In genomic region chrX:153722704-153723350, GRCh38 we compare ENCODE assay signal across 8 cellular contexts. TPM values are rescaled to one million over a fixed set of nuclear protein-coding genes. Genes with fewer than 3 reads are reported as not detected.
DNase-seq lines count a peak whose midpoint lies in the region; ATAC-seq and TF ChIP-seq lines count a peak whose summit lies in the region.

No MANE protein-coding gene starts in this region.

- no peaks in the 10 kb centered on the region for H3K9me3 ChIP-seq in Karpas-422 (ENCODE audit: low read length)
- no peaks in the 10 kb centered on the region for H3K9me3 ChIP-seq in naive thymus-derived CD4-positive, alpha-beta T cell (ENCODE audit: control insufficient read depth in 2 of 3, low read length in 3 of 3)

- H3K9me3 Mint-ChIP-seq in CD14-positive monocyte (peaks cover 0 to 14% (median 3%) of the 10 kb centered on the region in 7 donors), chondrocyte (ENCODE audit: low read depth) (no peaks in the 10 kb centered on the region)
- no peaks in the 10 kb centered on the region for H3K9me3 Mint-ChIP-seq in naive thymus-derived CD4-positive, alpha-beta T cell

- peaks cover 12% of the 10 kb centered on the region for H3K36me3 ChIP-seq in Karpas-422 (ENCODE audit: insufficient read depth, low read length)
- peaks cover 0 to 28% (median 0%) of the 10 kb centered on the region in 3 experiments for H3K36me3 ChIP-seq in naive thymus-derived CD4-positive, alpha-beta T cell (ENCODE audit: control insufficient read depth in 2 of 3, insufficient read depth in 3 of 3, low read length in 3 of 3)

- TF ChIP-seq CTCF in CD14-positive monocyte (IDR thresholded peaks at IDR 0.05) (no peak), chondrocyte (IDR thresholded peaks at IDR 0.05) (no peak)

- H3K4me1 ChIP-seq in Karpas-422 (ENCODE audit: low read length) = peaks cover 42% of the 10 kb centered on the region
- peaks cover 10 to 28% of the 10 kb centered on the region in 2 donors for H3K4me1 ChIP-seq in naive thymus-derived CD4-positive, alpha-beta T cell (ENCODE audit: control insufficient read depth in 2 of 2, insufficient read depth in 2 of 2, low read length in 2 of 2)

- H3K9ac ChIP-seq in Karpas-422 (ENCODE audit: low read length) = peak overlapping the region; percentile 84

- H3K36me3 Mint-ChIP-seq in CD14-positive monocyte = peaks cover 24 to 35% of the 10 kb centered on the region in 2 donors
- H3K36me3 Mint-ChIP-seq in chondrocyte (ENCODE audit: low read depth) = no peaks in the 10 kb centered on the region
- H3K36me3 Mint-ChIP-seq in naive thymus-derived CD4-positive, alpha-beta T cell = peaks cover 0 to 19% (median 4%) of the 10 kb centered on the region in 5 donors

- H3K4me3 Mint-ChIP-seq in CD14-positive monocyte (peak overlapping the region; percentile 90), chondrocyte (ENCODE audit: unreplicated experiment) (peak overlapping the region; percentile 84)
- peak overlapping the region; percentile 75 to 95 (median 86) for H3K4me3 Mint-ChIP-seq in naive thymus-derived CD4-positive, alpha-beta T cell

- ATAC-seq in naive thymus-derived CD4-positive, alpha-beta T cell = no peak

- DNase-seq in CD14-positive monocyte (ENCODE audit: low spot score) (peak; percentile 60), Karpas-422 (no peak), chondrocyte (ENCODE audit: low spot score) (no peak), DMS 273 treated with DMSO at 0.1 percent for 48 hours (lab: John Stamatoyannopoulos, UW) (no peak), activated gamma-delta T cell treated with Interleukin-2 at 50 U/mL for 16 hours (no peak), NCI-H748 (lab: John Stamatoyannopoulos, UW; ENCODE audit: unreplicated experiment) (no peak), NCI-H1417 (lab: John Stamatoyannopoulos, UW) (no peak)
- no peak for DNase-seq in naive thymus-derived CD4-positive, alpha-beta T cell

- peak overlapping the region; percentile 65 for H3K27ac ChIP-seq in Karpas-422 (ENCODE audit: low read length)
- H3K27ac ChIP-seq in naive thymus-derived CD4-positive, alpha-beta T cell (ENCODE audit: low read depth, low read length) = peak overlapping the region; percentile 80

- CTCF ChIA-PET in naive thymus-derived CD4-positive, alpha-beta T cell (lab: Charles Lee) = no interaction called here

- H3K4me2 ChIP-seq in Karpas-422 (ENCODE audit: low read depth, low read length, poor library complexity, severe bottlenecking) = peak overlapping the region; percentile 83

- no peak overlapping the region for H2AFZ ChIP-seq in Karpas-422 (ENCODE audit: low read length)

- H3K4me1 Mint-ChIP-seq in CD14-positive monocyte (peaks cover 30% of the 10 kb centered on the region), chondrocyte (ENCODE audit: low read depth) (peaks cover 33% of the 10 kb centered on the region)
- H3K4me1 Mint-ChIP-seq in naive thymus-derived CD4-positive, alpha-beta T cell = peaks cover 9 to 43% (median 35%) of the 10 kb centered on the region in 7 donors

- H4K20me1 ChIP-seq in Karpas-422 (ENCODE audit: insufficient read depth, low read depth, low read length) = peaks cover 17% of the 10 kb centered on the region; the same call in 1 of the 2 replicates

- H3K27me3 Mint-ChIP-seq in CD14-positive monocyte (ENCODE audit: low read depth in 3 of 3) (peaks cover 0 to 15% (median 1%) of the 10 kb centered on the region in 3 donors), chondrocyte (ENCODE audit: low read depth) (no peaks in the 10 kb centered on the region)
- no peaks in the 10 kb centered on the region for H3K27me3 Mint-ChIP-seq in naive thymus-derived CD4-positive, alpha-beta T cell

- H3K9me2 ChIP-seq in Karpas-422 (replicated peaks; ENCODE audit: insufficient read depth, low read length) = no peaks in the 10 kb centered on the region

- H3K79me2 ChIP-seq in Karpas-422 (ENCODE audit: low read length) = peaks cover 24% of the 10 kb centered on the region

- H3K27ac Mint-ChIP-seq in CD14-positive monocyte = peak overlapping the region; percentile 82 to 94 (median 92)
- peak overlapping the region; percentile 91 for H3K27ac Mint-ChIP-seq in chondrocyte (ENCODE audit: unreplicated experiment)
- H3K27ac Mint-ChIP-seq in naive thymus-derived CD4-positive, alpha-beta T cell = peak overlapping the region in 8 of 9 donors; percentile 55 to 87 (median 72)

- peak overlapping the region; percentile 69 for H3K4me3 ChIP-seq in Karpas-422 (ENCODE audit: low read length)
- peak overlapping the region; percentile 55 for H3K4me3 ChIP-seq in naive thymus-derived CD4-positive, alpha-beta T cell (ENCODE audit: low read length)

- intact Hi-C loops in CD14-positive monocyte (cut with micrococcal nuclease) = loop anchor here in 1 of 2 donors (5.0 kb wide), 1 partner anchor 204 kb away; the partner anchor contains the start of gene ARHGAP4
- intact Hi-C loops in naive thymus-derived CD4-positive, alpha-beta T cell (cut with micrococcal nuclease) = loop anchor here (5.0 kb wide), 3 partner anchors 36 to 1039 kb away; partner anchors contain the start of genes DKC1 (in 1 of the 2), EMD (in 1 of the 2) and SLC6A8 (in 1 of the 2)

- no peaks in the 10 kb centered on the region for H3K27me3 ChIP-seq in Karpas-422 (ENCODE audit: low read length)
- no peaks in the 10 kb centered on the region for H3K27me3 ChIP-seq in naive thymus-derived CD4-positive, alpha-beta T cell (ENCODE audit: control insufficient read depth in 2 of 2, insufficient read depth in 2 of 2, low read length in 2 of 2)

- POLR2A ChIA-PET in naive thymus-derived CD4-positive, alpha-beta T cell (lab: Charles Lee) = interaction anchor here (0.6 kb wide), 1 partner anchor 127 kb away, joined by 3 read pairs; no protein-coding TSS in a partner anchor

RNA-seq across cellular contexts. Expression of gene BCAP31, which starts 1.4 kb away (rescaled TPM):
- polyA plus RNA-seq in CD14-positive monocyte = 100 to 1,000 TPM; 288 to 294 TPM
- total RNA-seq in Karpas-422 (2014; rRNA removed; shearing (Covaris generic); ENCODE audit: low replicate concordance) = 99.7 and 110 TPM in 2 replicates
- total RNA-seq in chondrocyte = 144 to 153 TPM (median 147 TPM) in 3 replicates
- total RNA-seq in naive thymus-derived CD4-positive, alpha-beta T cell = 100 to 1,000 TPM in 4 of 5 experiments, 10 to 100 TPM in 1; 80.2 to 153 (median 117) TPM
- 100 to 1,000 TPM; 297 to 329 TPM for polyA plus RNA-seq in naive thymus-derived CD4-positive, alpha-beta T cell

RNA-seq across cellular contexts. Expression of gene ABCD1, which starts 1.8 kb away (rescaled TPM):
- polyA plus RNA-seq in CD14-positive monocyte = 1 to 10 TPM; 5.6 to 5.8 TPM
- 1.9 and 4.1 TPM in 2 replicates for total RNA-seq in Karpas-422 (2014; rRNA removed; shearing (Covaris generic); ENCODE audit: low replicate concordance)
- total RNA-seq in chondrocyte = 19.0 to 25.4 TPM (median 20.3 TPM) in 3 replicates
- total RNA-seq in naive thymus-derived CD4-positive, alpha-beta T cell = 10 to 100 TPM in 3 of 5 experiments, 1 to 10 TPM in 2; 6.6 to 17.6 (median 10.2) TPM
- 1 to 10 TPM; 2.1 to 3.7 TPM for polyA plus RNA-seq in naive thymus-derived CD4-positive, alpha-beta T cell

RNA-seq across cellular contexts. Expression of gene SLC6A8, which starts 35.1 kb away (rescaled TPM):
- polyA plus RNA-seq in CD14-positive monocyte = under 1 TPM; 0.23 to 0.85 TPM
- 0.14 TPM in 1 of 2 replicates, not detected in the other for total RNA-seq in Karpas-422 (2014; rRNA removed; shearing (Covaris generic); ENCODE audit: low replicate concordance)
- total RNA-seq in chondrocyte = 47.6 to 71.1 TPM (median 70.6 TPM) in 3 replicates
- total RNA-seq in naive thymus-derived CD4-positive, alpha-beta T cell = 1 to 10 TPM in 2 of 5 experiments, under 1 TPM in 3; 0.14 to 2.6 (median 0.84) TPM
- polyA plus RNA-seq in naive thymus-derived CD4-positive, alpha-beta T cell = under 1 TPM in 1 of 2 donors, not detected in 1; 0.10 TPM

RNA-seq across cellular contexts. Expression of gene PLXNB3, which starts 41.2 kb away (rescaled TPM):
- polyA plus RNA-seq in CD14-positive monocyte = not detected
- not detected in 2 replicates for total RNA-seq in Karpas-422 (2014; rRNA removed; shearing (Covaris generic); ENCODE audit: low replicate concordance)
- 8.5 to 36.3 TPM (median 34.8 TPM) in 3 replicates for total RNA-seq in chondrocyte
- total RNA-seq in naive thymus-derived CD4-positive, alpha-beta T cell = 1 to 10 TPM in 1 of 5 experiments, under 1 TPM in 2, not detected in 2; 0.45 to 1.6 (median 0.68) TPM
- polyA plus RNA-seq in naive thymus-derived CD4-positive, alpha-beta T cell = not detected

RNA-seq across cellular contexts. Expression of gene PNCK, which starts 49.2 kb away (rescaled TPM):
- polyA plus RNA-seq in CD14-positive monocyte = not detected
- total RNA-seq in Karpas-422 (2014; rRNA removed; shearing (Covaris generic); ENCODE audit: low replicate concordance) = not detected in 2 replicates
- total RNA-seq in chondrocyte = 3.2 to 3.8 TPM (median 3.5 TPM) in 3 replicates
- 1 to 10 TPM in 1 of 5 experiments, under 1 TPM in 2, not detected in 2; 0.35 to 1.1 (median 0.58) TPM for total RNA-seq in naive thymus-derived CD4-positive, alpha-beta T cell
- not detected for polyA plus RNA-seq in naive thymus-derived CD4-positive, alpha-beta T cell

Comparison
In these comparisons a context has a peak if more than half of its experiments do, and no peak if none do; other contexts are left out.
1. RNA of gene SLC6A8, which starts 35.1 kb away (total RNA-seq): 47.6 to 71.1 TPM in chondrocyte; 0.14 to 2.6 TPM in naive thymus-derived CD4-positive, alpha-beta T cell and 0.14 TPM in Karpas-422; every median in the first group is over 10 times any median in the second.
2. Peak in every context shown above with its lines, with median percentiles within 50 percentile points of each other: H3K27ac Mint-ChIP-seq and H3K4me3 Mint-ChIP-seq.